ENCODE assay signal across 10 cellular contexts in genomic region chr19:42285988-42286348, GRCh38. TPM values are rescaled to one million over a fixed set of nuclear protein-coding genes. Genes with fewer than 3 reads are reported as not detected.
DNase-seq lines count a peak whose midpoint lies in the region; ATAC-seq, FAIRE-seq and TF ChIP-seq lines count a peak whose summit lies in the region.
"Had no signal": no experiment of that assay in that cellular context is flagged by ENCODE, and none has a peak within 500 bp of the region (broad histone marks: within the 10 kb centered on the region; RNA-seq: fewer than 3 reads in every experiment).

No MANE protein-coding gene starts in this region.

- peaks cover 5% of the 10 kb centered on the region; the same call in 1 of the 2 replicates for H3F3A ChIP-seq in Loucy (ENCODE audit: low read depth)

- H3K36me3 ChIP-seq in BLaER1 (peaks cover 42% of the 10 kb centered on the region), Loucy (ENCODE audit: insufficient read depth, low read length) (peaks cover 39% of the 10 kb centered on the region; the same call in 1 of the 2 replicates), ectodermal cell (ENCODE audit: control insufficient read depth, insufficient read depth, low read length) (peaks cover 43% of the 10 kb centered on the region), pancreas (peaks cover 5 to 37% (median 27%) of the 10 kb centered on the region in 3 donors)

- H3K4me2 ChIP-seq in BLaER1 = peak overlapping the region; percentile 98
- peak overlapping the region; percentile 83 for H3K4me2 ChIP-seq in Loucy (ENCODE audit: low read depth, low read length, poor library complexity, severe bottlenecking)

- peaks cover 29% of the 10 kb centered on the region for H3K79me2 ChIP-seq in Loucy (ENCODE audit: insufficient read depth, low read length)

- H4K20me1 ChIP-seq in BLaER1 = peaks cover 83% of the 10 kb centered on the region
- H4K20me1 ChIP-seq in Loucy (ENCODE audit: insufficient read depth, low read length, poor library complexity, severe bottlenecking) = peaks cover 23% of the 10 kb centered on the region

- no peak overlapping the region for H2AFZ ChIP-seq in Loucy (ENCODE audit: low read length)

- TF ChIP-seq CTCF in Loucy (conservative IDR thresholded peaks at IDR 0.05; ENCODE audit: low read length) = no peak
- TF ChIP-seq CTCF in pancreas (IDR thresholded peaks at IDR 0.05) = no peak

- no peaks in the 10 kb centered on the region for H3K9me3 ChIP-seq in BLaER1
- H3K9me3 ChIP-seq in Loucy (ENCODE audit: insufficient read depth, low read depth, low read length) = no peaks in the 10 kb centered on the region
- H3K9me3 ChIP-seq in ectodermal cell (ENCODE audit: control insufficient read depth, low read length) = no peaks in the 10 kb centered on the region
- no peaks in the 10 kb centered on the region for H3K9me3 ChIP-seq in pancreas

- H3K4me1 ChIP-seq in BLaER1 (peaks cover 87% of the 10 kb centered on the region), Loucy (ENCODE audit: insufficient read depth, low read length, poor library complexity, severe bottlenecking) (peaks cover 39% of the 10 kb centered on the region), ectodermal cell (ENCODE audit: control insufficient read depth, insufficient read depth, low read length) (peaks cover 41% of the 10 kb centered on the region), pancreas (peaks cover 11 to 31% (median 13%) of the 10 kb centered on the region in 3 donors)

- DNase-seq in pancreas = no peak
- DNase-seq in NCI-H2171 (lab: John Stamatoyannopoulos, UW) = no peak
- DNase-seq in midbrain (lab: John Stamatoyannopoulos, UW) = no peak
- DNase-seq: hippocampal formation, NCI-H2107 had no signal

- H3K27me3 ChIP-seq in BLaER1 = no peaks in the 10 kb centered on the region
- no peaks in the 10 kb centered on the region for H3K27me3 ChIP-seq in Loucy (ENCODE audit: insufficient read depth, low read length, poor library complexity, severe bottlenecking)
- H3K27me3 ChIP-seq in ectodermal cell (ENCODE audit: control insufficient read depth, insufficient read depth, low read length, poor library complexity, severe bottlenecking) = no peaks in the 10 kb centered on the region
- no peaks in the 10 kb centered on the region for H3K27me3 ChIP-seq in pancreas

- no peak for ATAC-seq in pancreas
- ATAC-seq in HG02885 (IDR thresholded peaks at IDR 0.05; ENCODE audit: poor library complexity, unreplicated experiment) = no peak
- no peak for ATAC-seq in HG02642 (IDR thresholded peaks at IDR 0.05; ENCODE audit: poor library complexity, unreplicated experiment)

- H3K9me2 ChIP-seq in Loucy (replicated peaks; ENCODE audit: low read depth, low read length) = no peaks in the 10 kb centered on the region

- FAIRE-seq in pancreas (lab: Jason Lieb, UNC) = no peak

- intact Hi-C loops in pancreas (cut with DNase I) = no loop called here

- WGBS in ectodermal cell, 2 experiments = 89 to 91% methylated on average over 6 of the region's 6 CpGs
- 55 to 56% methylated on average over 6 of the region's 6 CpGs for WGBS in pancreas, 2 donors

- peak overlapping the region; percentile 85 for H3K9ac ChIP-seq in BLaER1
- H3K9ac ChIP-seq in Loucy (ENCODE audit: low read depth, low read length, poor library complexity, severe bottlenecking) = peak overlapping the region; percentile 76

- H3K4me3 ChIP-seq in BLaER1 (peak overlapping the region; percentile 73), Loucy (ENCODE audit: low read length, poor library complexity, severe bottlenecking) (peak overlapping the region; percentile 87), ectodermal cell (ENCODE audit: insufficient read depth, low read depth, low read length) (peak overlapping the region; percentile 50), pancreas (peak overlapping the region in 1 of 4 donors; percentile 59)

- H3K27ac ChIP-seq in BLaER1 = peak overlapping the region; percentile 93
- H3K27ac ChIP-seq in ectodermal cell (ENCODE audit: insufficient read depth, low read depth, low read length, poor library complexity, severe bottlenecking) = no peak overlapping the region
- peak overlapping the region in 3 of 4 donors; percentile 10 to 42 (median 41) for H3K27ac ChIP-seq in pancreas

RNA-seq across cellular contexts. Expression of gene PRR19, which starts 16.0 kb away (rescaled TPM):
- 2.6 TPM for polyA plus RNA-seq in ectodermal cell (2013, experiment 1 of 4)
- polyA plus RNA-seq in ectodermal cell (2013, experiment 2 of 4) = 2.8 TPM
- 3.0 TPM for polyA plus RNA-seq in ectodermal cell (2013, experiment 3 of 4)
- 2.5 TPM for polyA plus RNA-seq in ectodermal cell (2013, experiment 4 of 4)
- total RNA-seq in pancreas = under 1 TPM; 0.12 to 0.69 (median 0.34) TPM
- under 1 TPM; 0.34 to 0.99 TPM for polyA plus RNA-seq in pancreas

RNA-seq across cellular contexts. Expression of gene PAFAH1B3, which starts 16.5 kb away (rescaled TPM):
- polyA plus RNA-seq in ectodermal cell (2013, experiment 1 of 4) = 130 TPM
- 116 TPM for polyA plus RNA-seq in ectodermal cell (2013, experiment 2 of 4)
- 107 TPM for polyA plus RNA-seq in ectodermal cell (2013, experiment 3 of 4)
- 113 TPM for polyA plus RNA-seq in ectodermal cell (2013, experiment 4 of 4)
- total RNA-seq in pancreas = 10 to 100 TPM in 4 of 6 donors, 1 to 10 TPM in 2; 6.2 to 19.8 (median 10.2) TPM
- polyA plus RNA-seq in pancreas = 10 to 100 TPM; 18.2 to 24.3 TPM

RNA-seq across cellular contexts. Expression of gene CIC, which starts 16.9 kb away (rescaled TPM):
- 73.7 TPM for polyA plus RNA-seq in ectodermal cell (2013, experiment 1 of 4)
- 80.8 TPM for polyA plus RNA-seq in ectodermal cell (2013, experiment 2 of 4)
- 61.1 TPM for polyA plus RNA-seq in ectodermal cell (2013, experiment 3 of 4)
- polyA plus RNA-seq in ectodermal cell (2013, experiment 4 of 4) = 66.8 TPM
- total RNA-seq in pancreas = 10 to 100 TPM; 27.7 to 37.6 (median 32.0) TPM
- polyA plus RNA-seq in pancreas = 10 to 100 TPM; 47.1 to 65.0 TPM

RNA-seq across cellular contexts. Expression of gene TMEM145, which starts 27.1 kb away (rescaled TPM):
- 1.2 TPM for polyA plus RNA-seq in ectodermal cell (2013, experiment 1 of 4)
- 0.59 TPM for polyA plus RNA-seq in ectodermal cell (2013, experiment 2 of 4)
- polyA plus RNA-seq in ectodermal cell (2013, experiment 3 of 4) = 0.80 TPM
- 1.4 TPM for polyA plus RNA-seq in ectodermal cell (2013, experiment 4 of 4)
- 1 to 10 TPM in 2 of 6 donors, under 1 TPM in 4; 0.46 to 1.5 (median 0.94) TPM for total RNA-seq in pancreas
- 1 to 10 TPM; 2.2 to 8.2 TPM for polyA plus RNA-seq in pancreas

RNA-seq across cellular contexts. Expression of gene ERF, which starts 31.0 kb away (rescaled TPM):
- polyA plus RNA-seq in ectodermal cell (2013, experiment 1 of 4) = 109 TPM
- 110 TPM for polyA plus RNA-seq in ectodermal cell (2013, experiment 2 of 4)
- 77.2 TPM for polyA plus RNA-seq in ectodermal cell (2013, experiment 3 of 4)
- 87.1 TPM for polyA plus RNA-seq in ectodermal cell (2013, experiment 4 of 4)
- 10 to 100 TPM; 20.5 to 29.2 (median 22.2) TPM for total RNA-seq in pancreas
- 10 to 100 TPM; 36.6 to 48.5 TPM for polyA plus RNA-seq in pancreas
